In the genomic region with DNA sequence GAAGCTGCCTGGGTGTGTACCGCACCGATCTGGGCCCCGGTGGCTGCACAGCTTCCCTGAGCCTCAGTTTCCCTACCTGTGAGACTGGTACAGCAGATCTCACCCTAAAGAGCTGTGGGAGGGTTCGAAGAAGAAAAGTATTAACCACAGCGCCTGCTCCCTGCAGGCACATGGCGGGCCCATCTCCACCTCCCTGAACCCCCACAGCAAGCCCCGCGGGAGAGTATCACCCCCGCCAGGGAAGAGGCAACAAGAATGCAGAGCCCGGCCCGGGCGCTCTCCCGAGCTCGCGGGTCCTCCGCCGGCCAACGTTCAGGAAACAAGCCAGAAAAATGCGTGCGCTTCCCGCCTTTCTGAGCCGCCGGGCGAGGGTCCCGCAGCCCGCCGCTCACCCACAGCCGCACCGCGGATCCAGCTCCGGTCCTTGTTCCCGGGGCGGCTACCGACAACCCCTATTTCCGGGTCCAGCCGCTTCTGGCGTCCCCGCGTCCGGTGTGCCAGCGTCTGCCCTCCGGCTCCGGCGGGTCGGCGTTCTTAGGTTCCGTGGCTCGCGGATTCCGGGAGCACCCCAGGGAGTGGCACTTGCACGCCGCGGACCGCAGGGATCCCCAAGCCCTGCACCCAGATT, we compare ENCODE assay signal across 1 cellular context.
TF ChIP-seq lines count a peak whose summit lies in the region.

A gene with protein sequence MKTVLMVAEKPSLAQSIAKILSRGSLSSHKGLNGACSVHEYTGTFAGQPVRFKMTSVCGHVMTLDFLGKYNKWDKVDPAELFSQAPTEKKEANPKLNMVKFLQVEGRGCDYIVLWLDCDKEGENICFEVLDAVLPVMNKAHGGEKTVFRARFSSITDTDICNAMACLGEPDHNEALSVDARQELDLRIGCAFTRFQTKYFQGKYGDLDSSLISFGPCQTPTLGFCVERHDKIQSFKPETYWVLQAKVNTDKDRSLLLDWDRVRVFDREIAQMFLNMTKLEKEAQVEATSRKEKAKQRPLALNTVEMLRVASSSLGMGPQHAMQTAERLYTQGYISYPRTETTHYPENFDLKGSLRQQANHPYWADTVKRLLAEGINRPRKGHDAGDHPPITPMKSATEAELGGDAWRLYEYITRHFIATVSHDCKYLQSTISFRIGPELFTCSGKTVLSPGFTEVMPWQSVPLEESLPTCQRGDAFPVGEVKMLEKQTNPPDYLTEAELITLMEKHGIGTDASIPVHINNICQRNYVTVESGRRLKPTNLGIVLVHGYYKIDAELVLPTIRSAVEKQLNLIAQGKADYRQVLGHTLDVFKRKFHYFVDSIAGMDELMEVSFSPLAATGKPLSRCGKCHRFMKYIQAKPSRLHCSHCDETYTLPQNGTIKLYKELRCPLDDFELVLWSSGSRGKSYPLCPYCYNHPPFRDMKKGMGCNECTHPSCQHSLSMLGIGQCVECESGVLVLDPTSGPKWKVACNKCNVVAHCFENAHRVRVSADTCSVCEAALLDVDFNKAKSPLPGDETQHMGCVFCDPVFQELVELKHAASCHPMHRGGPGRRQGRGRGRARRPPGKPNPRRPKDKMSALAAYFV (minus strand): TSS at position 450 of the 628 bp plus-strand sequence. CDS start 7,078 bp downstream, outside the sequence.

TF ChIP-seq in K562, 482 proteins besides CTCF, POLR2A, EP300 and RAD21 (continues in another document):
- peak; percentile 100 for TF ChIP-seq ZC3H11A (IDR thresholded peaks at IDR 0.05; ENCODE audit: low read depth, low read length)
- peak; percentile 96 for TF ChIP-seq SMARCB1 (IDR thresholded peaks at IDR 0.05; ENCODE audit: insufficient read length, low read depth)
- no peak for TF ChIP-seq ZC3H4 (CRISPR knock-in tag; IDR thresholded peaks at IDR 0.05; ENCODE audit: borderline replicate concordance)
- TF ChIP-seq, protein P1, sequence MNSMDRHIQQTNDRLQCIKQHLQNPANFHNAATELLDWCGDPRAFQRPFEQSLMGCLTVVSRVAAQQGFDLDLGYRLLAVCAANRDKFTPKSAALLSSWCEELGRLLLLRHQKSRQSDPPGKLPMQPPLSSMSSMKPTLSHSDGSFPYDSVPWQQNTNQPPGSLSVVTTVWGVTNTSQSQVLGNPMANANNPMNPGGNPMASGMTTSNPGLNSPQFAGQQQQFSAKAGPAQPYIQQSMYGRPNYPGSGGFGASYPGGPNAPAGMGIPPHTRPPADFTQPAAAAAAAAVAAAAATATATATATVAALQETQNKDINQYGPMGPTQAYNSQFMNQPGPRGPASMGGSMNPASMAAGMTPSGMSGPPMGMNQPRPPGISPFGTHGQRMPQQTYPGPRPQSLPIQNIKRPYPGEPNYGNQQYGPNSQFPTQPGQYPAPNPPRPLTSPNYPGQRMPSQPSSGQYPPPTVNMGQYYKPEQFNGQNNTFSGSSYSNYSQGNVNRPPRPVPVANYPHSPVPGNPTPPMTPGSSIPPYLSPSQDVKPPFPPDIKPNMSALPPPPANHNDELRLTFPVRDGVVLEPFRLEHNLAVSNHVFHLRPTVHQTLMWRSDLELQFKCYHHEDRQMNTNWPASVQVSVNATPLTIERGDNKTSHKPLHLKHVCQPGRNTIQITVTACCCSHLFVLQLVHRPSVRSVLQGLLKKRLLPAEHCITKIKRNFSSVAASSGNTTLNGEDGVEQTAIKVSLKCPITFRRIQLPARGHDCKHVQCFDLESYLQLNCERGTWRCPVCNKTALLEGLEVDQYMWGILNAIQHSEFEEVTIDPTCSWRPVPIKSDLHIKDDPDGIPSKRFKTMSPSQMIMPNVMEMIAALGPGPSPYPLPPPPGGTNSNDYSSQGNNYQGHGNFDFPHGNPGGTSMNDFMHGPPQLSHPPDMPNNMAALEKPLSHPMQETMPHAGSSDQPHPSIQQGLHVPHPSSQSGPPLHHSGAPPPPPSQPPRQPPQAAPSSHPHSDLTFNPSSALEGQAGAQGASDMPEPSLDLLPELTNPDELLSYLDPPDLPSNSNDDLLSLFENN (IDR thresholded peaks at IDR 0.05; ENCODE audit: low read depth in 2 of 2, low read length in 2 of 2), result peak in 1 of 2 experiments; percentile 94; a peak in 2 of 4 replicates
- no peak for TF ChIP-seq PCBP1 (IDR thresholded peaks at IDR 0.05; ENCODE audit: low read depth, low read length, poor library complexity, severe bottlenecking)
- TF ChIP-seq MAFK (IDR thresholded peaks at IDR 0.05; ENCODE audit: low read length), result peak; percentile 81
- peak; percentile 88 for TF ChIP-seq BHLHE40 (IDR thresholded peaks at IDR 0.05; ENCODE audit: low read length)
- TF ChIP-seq DNMT1 (IDR thresholded peaks at IDR 0.05), result no peak
- no peak for TF ChIP-seq SMARCC2 (IDR thresholded peaks at IDR 0.05; ENCODE audit: low read depth)
- TF ChIP-seq, protein P2, sequence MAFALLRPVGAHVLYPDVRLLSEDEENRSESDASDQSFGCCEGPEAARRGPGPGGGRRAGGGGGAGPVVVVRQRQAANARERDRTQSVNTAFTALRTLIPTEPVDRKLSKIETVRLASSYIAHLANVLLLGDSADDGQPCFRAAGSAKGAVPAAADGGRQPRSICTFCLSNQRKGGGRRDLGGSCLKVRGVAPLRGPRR (CRISPR knock-in tag; IDR thresholded peaks at IDR 0.05), result no peak
- TF ChIP-seq, protein P3, sequence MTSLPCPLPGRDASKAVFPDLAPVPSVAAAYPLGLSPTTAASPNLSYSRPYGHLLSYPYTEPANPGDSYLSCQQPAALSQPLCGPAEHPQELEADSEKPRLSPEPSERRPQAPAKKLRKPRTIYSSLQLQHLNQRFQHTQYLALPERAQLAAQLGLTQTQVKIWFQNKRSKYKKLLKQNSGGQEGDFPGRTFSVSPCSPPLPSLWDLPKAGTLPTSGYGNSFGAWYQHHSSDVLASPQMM (CRISPR knock-in tag; IDR thresholded peaks at IDR 0.05), result no peak
- no peak for TF ChIP-seq ZFPM2 (CRISPR knock-in tag; IDR thresholded peaks at IDR 0.05)
- TF ChIP-seq RFX5 (IDR thresholded peaks at IDR 0.05; ENCODE audit: low read depth, low read length), result peak; percentile 71; the same call in 1 of the 2 replicates
- no peak for TF ChIP-seq NR2F6 (CRISPR knock-in tag; IDR thresholded peaks at IDR 0.05)
- TF ChIP-seq, protein P4, sequence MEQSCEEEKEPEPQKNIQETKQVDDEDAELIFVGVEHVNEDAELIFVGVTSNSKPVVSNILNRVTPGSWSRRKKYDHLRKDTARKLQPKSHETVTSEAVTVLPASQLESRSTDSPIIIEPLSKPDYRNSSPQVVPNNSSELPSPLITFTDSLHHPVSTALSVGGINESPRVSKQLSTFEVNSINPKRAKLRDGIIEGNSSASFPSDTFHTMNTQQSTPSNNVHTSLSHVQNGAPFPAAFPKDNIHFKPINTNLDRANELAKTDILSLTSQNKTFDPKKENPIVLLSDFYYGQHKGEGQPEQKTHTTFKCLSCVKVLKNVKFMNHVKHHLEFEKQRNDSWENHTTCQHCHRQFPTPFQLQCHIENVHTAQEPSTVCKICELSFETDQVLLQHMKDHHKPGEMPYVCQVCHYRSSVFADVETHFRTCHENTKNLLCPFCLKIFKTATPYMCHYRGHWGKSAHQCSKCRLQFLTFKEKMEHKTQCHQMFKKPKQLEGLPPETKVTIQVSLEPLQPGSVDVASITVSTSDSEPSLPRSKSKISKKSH (CRISPR knock-in tag; IDR thresholded peaks at IDR 0.05), result no peak
- TF ChIP-seq, protein P5, sequence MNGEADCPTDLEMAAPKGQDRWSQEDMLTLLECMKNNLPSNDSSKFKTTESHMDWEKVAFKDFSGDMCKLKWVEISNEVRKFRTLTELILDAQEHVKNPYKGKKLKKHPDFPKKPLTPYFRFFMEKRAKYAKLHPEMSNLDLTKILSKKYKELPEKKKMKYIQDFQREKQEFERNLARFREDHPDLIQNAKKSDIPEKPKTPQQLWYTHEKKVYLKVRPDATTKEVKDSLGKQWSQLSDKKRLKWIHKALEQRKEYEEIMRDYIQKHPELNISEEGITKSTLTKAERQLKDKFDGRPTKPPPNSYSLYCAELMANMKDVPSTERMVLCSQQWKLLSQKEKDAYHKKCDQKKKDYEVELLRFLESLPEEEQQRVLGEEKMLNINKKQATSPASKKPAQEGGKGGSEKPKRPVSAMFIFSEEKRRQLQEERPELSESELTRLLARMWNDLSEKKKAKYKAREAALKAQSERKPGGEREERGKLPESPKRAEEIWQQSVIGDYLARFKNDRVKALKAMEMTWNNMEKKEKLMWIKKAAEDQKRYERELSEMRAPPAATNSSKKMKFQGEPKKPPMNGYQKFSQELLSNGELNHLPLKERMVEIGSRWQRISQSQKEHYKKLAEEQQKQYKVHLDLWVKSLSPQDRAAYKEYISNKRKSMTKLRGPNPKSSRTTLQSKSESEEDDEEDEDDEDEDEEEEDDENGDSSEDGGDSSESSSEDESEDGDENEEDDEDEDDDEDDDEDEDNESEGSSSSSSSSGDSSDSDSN (IDR thresholded peaks at IDR 0.05; ENCODE audit: borderline replicate concordance in 1 of 2, low read depth in 2 of 2, low read length in 2 of 2), result peak; percentile 99 to 100; a peak in 3 of 4 replicates
- TF ChIP-seq, protein P6, sequence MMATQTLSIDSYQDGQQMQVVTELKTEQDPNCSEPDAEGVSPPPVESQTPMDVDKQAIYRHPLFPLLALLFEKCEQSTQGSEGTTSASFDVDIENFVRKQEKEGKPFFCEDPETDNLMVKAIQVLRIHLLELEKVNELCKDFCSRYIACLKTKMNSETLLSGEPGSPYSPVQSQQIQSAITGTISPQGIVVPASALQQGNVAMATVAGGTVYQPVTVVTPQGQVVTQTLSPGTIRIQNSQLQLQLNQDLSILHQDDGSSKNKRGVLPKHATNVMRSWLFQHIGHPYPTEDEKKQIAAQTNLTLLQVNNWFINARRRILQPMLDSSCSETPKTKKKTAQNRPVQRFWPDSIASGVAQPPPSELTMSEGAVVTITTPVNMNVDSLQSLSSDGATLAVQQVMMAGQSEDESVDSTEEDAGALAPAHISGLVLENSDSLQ (IDR thresholded peaks at IDR 0.05), result no peak
- TF ChIP-seq TBL1XR1 (IDR thresholded peaks at IDR 0.05; ENCODE audit: low read length in 2 of 2), result peak; percentile 97 to 100
- TF ChIP-seq, protein P7, sequence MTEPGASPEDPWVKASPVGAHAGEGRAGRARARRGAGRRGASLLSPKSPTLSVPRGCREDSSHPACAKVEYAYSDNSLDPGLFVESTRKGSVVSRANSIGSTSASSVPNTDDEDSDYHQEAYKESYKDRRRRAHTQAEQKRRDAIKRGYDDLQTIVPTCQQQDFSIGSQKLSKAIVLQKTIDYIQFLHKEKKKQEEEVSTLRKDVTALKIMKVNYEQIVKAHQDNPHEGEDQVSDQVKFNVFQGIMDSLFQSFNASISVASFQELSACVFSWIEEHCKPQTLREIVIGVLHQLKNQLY (CRISPR knock-in tag; conservative IDR thresholded peaks at IDR 0.05), result peak in 1 of 2 experiments; percentile 93; a peak in 1 of 4 replicates
- TF ChIP-seq MCM7 (IDR thresholded peaks at IDR 0.05), result no peak
- TF ChIP-seq, protein P8, sequence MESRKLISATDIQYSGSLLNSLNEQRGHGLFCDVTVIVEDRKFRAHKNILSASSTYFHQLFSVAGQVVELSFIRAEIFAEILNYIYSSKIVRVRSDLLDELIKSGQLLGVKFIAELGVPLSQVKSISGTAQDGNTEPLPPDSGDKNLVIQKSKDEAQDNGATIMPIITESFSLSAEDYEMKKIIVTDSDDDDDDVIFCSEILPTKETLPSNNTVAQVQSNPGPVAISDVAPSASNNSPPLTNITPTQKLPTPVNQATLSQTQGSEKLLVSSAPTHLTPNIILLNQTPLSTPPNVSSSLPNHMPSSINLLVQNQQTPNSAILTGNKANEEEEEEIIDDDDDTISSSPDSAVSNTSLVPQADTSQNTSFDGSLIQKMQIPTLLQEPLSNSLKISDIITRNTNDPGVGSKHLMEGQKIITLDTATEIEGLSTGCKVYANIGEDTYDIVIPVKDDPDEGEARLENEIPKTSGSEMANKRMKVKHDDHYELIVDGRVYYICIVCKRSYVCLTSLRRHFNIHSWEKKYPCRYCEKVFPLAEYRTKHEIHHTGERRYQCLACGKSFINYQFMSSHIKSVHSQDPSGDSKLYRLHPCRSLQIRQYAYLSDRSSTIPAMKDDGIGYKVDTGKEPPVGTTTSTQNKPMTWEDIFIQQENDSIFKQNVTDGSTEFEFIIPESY (CRISPR knock-in tag; IDR thresholded peaks at IDR 0.05), result no peak
- TF ChIP-seq RHOXF2B (CRISPR knock-in tag; conservative IDR thresholded peaks at IDR 0.05), result no peak
- TF ChIP-seq RB1 (IDR thresholded peaks at IDR 0.05; ENCODE audit: low read depth), result no peak
- TF ChIP-seq ATF7 (IDR thresholded peaks at IDR 0.05), result no peak
- TF ChIP-seq BACH1 (tag; IDR thresholded peaks at IDR 0.05), result no peak
- TF ChIP-seq, protein P9, sequence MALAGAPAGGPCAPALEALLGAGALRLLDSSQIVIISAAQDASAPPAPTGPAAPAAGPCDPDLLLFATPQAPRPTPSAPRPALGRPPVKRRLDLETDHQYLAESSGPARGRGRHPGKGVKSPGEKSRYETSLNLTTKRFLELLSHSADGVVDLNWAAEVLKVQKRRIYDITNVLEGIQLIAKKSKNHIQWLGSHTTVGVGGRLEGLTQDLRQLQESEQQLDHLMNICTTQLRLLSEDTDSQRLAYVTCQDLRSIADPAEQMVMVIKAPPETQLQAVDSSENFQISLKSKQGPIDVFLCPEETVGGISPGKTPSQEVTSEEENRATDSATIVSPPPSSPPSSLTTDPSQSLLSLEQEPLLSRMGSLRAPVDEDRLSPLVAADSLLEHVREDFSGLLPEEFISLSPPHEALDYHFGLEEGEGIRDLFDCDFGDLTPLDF (CRISPR knock-in tag; IDR thresholded peaks at IDR 0.05), result peak; percentile 98
- TF ChIP-seq POLR2AphosphoS2 (IDR thresholded peaks at IDR 0.05; ENCODE audit: low read length), result peak; percentile 96
- TF ChIP-seq JUN (IDR thresholded peaks at IDR 0.05; ENCODE audit: borderline replicate concordance, low read depth, low read length), result peak; percentile 94
- no peak for TF ChIP-seq JUN (CRISPR knock-in tag; IDR thresholded peaks at IDR 0.05; ENCODE audit: borderline replicate concordance)
- no peak for TF ChIP-seq NEUROD1 (IDR thresholded peaks at IDR 0.05; ENCODE audit: borderline replicate concordance, low read depth, low read length, partially characterized antibody)
- peak; percentile 93 for TF ChIP-seq ZNF384 (IDR thresholded peaks at IDR 0.05; ENCODE audit: low read depth, low read length)
- TF ChIP-seq, protein P10, sequence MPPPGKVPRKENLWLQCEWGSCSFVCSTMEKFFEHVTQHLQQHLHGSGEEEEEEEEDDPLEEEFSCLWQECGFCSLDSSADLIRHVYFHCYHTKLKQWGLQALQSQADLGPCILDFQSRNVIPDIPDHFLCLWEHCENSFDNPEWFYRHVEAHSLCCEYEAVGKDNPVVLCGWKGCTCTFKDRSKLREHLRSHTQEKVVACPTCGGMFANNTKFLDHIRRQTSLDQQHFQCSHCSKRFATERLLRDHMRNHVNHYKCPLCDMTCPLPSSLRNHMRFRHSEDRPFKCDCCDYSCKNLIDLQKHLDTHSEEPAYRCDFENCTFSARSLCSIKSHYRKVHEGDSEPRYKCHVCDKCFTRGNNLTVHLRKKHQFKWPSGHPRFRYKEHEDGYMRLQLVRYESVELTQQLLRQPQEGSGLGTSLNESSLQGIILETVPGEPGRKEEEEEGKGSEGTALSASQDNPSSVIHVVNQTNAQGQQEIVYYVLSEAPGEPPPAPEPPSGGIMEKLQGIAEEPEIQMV (tag; conservative IDR thresholded peaks at IDR 0.05; ENCODE audit: low read depth), result no peak
- TF ChIP-seq RCOR1 (IDR thresholded peaks at IDR 0.05; ENCODE audit: borderline replicate concordance in 1 of 2, low read depth in 2 of 2, low read length in 2 of 2), result peak; percentile 96 to 98
- TF ChIP-seq SMC3 (conservative IDR thresholded peaks at IDR 0.05; ENCODE audit: insufficient read depth, low read depth, low read length), result peak; percentile 72
- no peak for TF ChIP-seq ZKSCAN8 (CRISPR knock-in tag; IDR thresholded peaks at IDR 0.05)
- TF ChIP-seq HCFC1 (IDR thresholded peaks at IDR 0.05; ENCODE audit: low read depth, low read length), result peak; percentile 99
- TF ChIP-seq SP1 (CRISPR knock-in tag; IDR thresholded peaks at IDR 0.05), result no peak
- no peak for TF ChIP-seq ELF1 (tag; IDR thresholded peaks at IDR 0.05)
- TF ChIP-seq MXI1 (IDR thresholded peaks at IDR 0.05; ENCODE audit: low read depth, low read length), result peak; percentile 82
